Comparison of ENCODE assay signal across 8 cellular contexts in genomic region chr16:89037261-89038152, GRCh38. TPM values are rescaled to one million over a fixed set of nuclear protein-coding genes. Genes with fewer than 3 reads are reported as not detected.
DNase-seq lines count a peak whose midpoint lies in the region; ATAC-seq lines count a peak whose summit lies in the region.

No MANE protein-coding gene starts in this region.

- no peaks in the 10 kb centered on the region for H3K36me3 Mint-ChIP-seq in activated T-helper 2 cell treated with anti-CD3 and anti-CD28 coated beads, Interferon-gamma antibody, Interleukin-2, Interleukin-4, amounts not matched to agents 10 μg/mL and 5 μg/mL and 100 μg/mL, durations not matched to agents 14 hours and 24 hours and 36 hours (ENCODE audit: low read depth)

- H3K4me1 Mint-ChIP-seq in activated T-helper 2 cell treated with anti-CD3 and anti-CD28 coated beads, Interferon-gamma antibody, Interleukin-2, Interleukin-4, amounts not matched to agents 10 μg/mL and 5 μg/mL and 100 μg/mL, durations not matched to agents 14 hours and 24 hours and 36 hours (ENCODE audit: low read depth) = peaks cover 8% of the 10 kb centered on the region

- no peak overlapping the region for H3K27ac Mint-ChIP-seq in activated T-helper 2 cell treated with anti-CD3 and anti-CD28 coated beads, Interferon-gamma antibody, Interleukin-2, Interleukin-4, amounts not matched to agents 10 μg/mL and 5 μg/mL and 100 μg/mL, durations not matched to agents 14 hours and 24 hours and 36 hours

- intact Hi-C loops in activated T-helper 2 cell treated with anti-CD3 and anti-CD28 coated beads, Interferon-gamma antibody, Interleukin-2, Interleukin-4, amounts not matched to agents 10 μg/mL and 5 μg/mL and 100 μg/mL, durations not matched to agents 14 hours and 24 hours and 36 hours (cut with micrococcal nuclease) = no loop called here

- peaks cover 4% of the 10 kb centered on the region for H3K27me3 Mint-ChIP-seq in activated T-helper 2 cell treated with anti-CD3 and anti-CD28 coated beads, Interferon-gamma antibody, Interleukin-2, Interleukin-4, amounts not matched to agents 10 μg/mL and 5 μg/mL and 100 μg/mL, durations not matched to agents 14 hours and 24 hours and 36 hours (ENCODE audit: low read depth)

- H3K9me3 Mint-ChIP-seq in activated T-helper 2 cell treated with anti-CD3 and anti-CD28 coated beads, Interferon-gamma antibody, Interleukin-2, Interleukin-4, amounts not matched to agents 10 μg/mL and 5 μg/mL and 100 μg/mL, durations not matched to agents 14 hours and 24 hours and 36 hours = no peaks in the 10 kb centered on the region

- ATAC-seq in GM18909 (IDR thresholded peaks at IDR 0.05; ENCODE audit: poor library complexity, unreplicated experiment) = no peak
- ATAC-seq in GM19023 (IDR thresholded peaks at IDR 0.05; ENCODE audit: unreplicated experiment) = no peak

- peak; percentile 27 for DNase-seq in A172 (ENCODE audit: low spot score)
- DNase-seq in HuH-7.5 (ENCODE audit: low spot score) = peak; percentile 86
- peak; percentile 31 for DNase-seq in activated T-helper 2 cell treated with anti-CD3 and anti-CD28 coated beads, Interferon-gamma antibody, Interleukin-2, Interleukin-4, amounts not matched to agents 10 μg/mL and 5 μg/mL and 100 μg/mL, durations not matched to agents 14 hours and 24 hours and 36 hours (ENCODE audit: low spot score)
- DNase-seq in iPS-NIHi11 (ENCODE audit: low spot score) = peak; percentile 93
- no peak for DNase-seq in NCI-H2081 (lab: John Stamatoyannopoulos, UW)
- no peak for DNase-seq in NCI-H1048 (lab: John Stamatoyannopoulos, UW)

- H3K4me3 Mint-ChIP-seq in activated T-helper 2 cell treated with anti-CD3 and anti-CD28 coated beads, Interferon-gamma antibody, Interleukin-2, Interleukin-4, amounts not matched to agents 10 μg/mL and 5 μg/mL and 100 μg/mL, durations not matched to agents 14 hours and 24 hours and 36 hours (ENCODE audit: low read depth) = no peak overlapping the region

RNA-seq across cellular contexts. Expression of gene ACSF3, which starts 56.1 kb away (rescaled TPM):
- total RNA-seq in A172 (2014; rRNA removed; shearing (Covaris generic)) = 49.0 and 52.4 TPM in 2 replicates
- total RNA-seq in activated T-helper 2 cell treated with anti-CD3 and anti-CD28 coated beads, Interferon-gamma antibody, Interleukin-2, Interleukin-4, amounts not matched to agents 10 μg/mL and 5 μg/mL and 100 μg/mL, durations not matched to agents 14 hours and 24 hours and 36 hours = 36.3 and 39.8 TPM in 2 replicates

Comparison
In these comparisons a context has a peak if more than half of its experiments do, and no peak if none do; other contexts are left out.
1. DNase-seq: peak in A172 (single experiment), HuH-7.5 (single experiment), activated T-helper 2 cell treated with anti-CD3 and anti-CD28 coated beads, Interferon-gamma antibody, Interleukin-2, Interleukin-4, amounts not matched to agents 10 μg/mL and 5 μg/mL and 100 μg/mL, durations not matched to agents 14 hours and 24 hours and 36 hours (single experiment) and iPS-NIHi11 (single experiment); none in NCI-H2081 (0 of 2) and NCI-H1048 (single experiment).